In genomic region chr6:21595951-21596378, GRCh38 we compare ENCODE assay signal across 8 cellular contexts. TPM values are rescaled to one million over a fixed set of nuclear protein-coding genes. Genes with fewer than 3 reads are reported as not detected.
DNase-seq lines count a peak whose midpoint lies in the region; ATAC-seq and TF ChIP-seq lines count a peak whose summit lies in the region.

No MANE protein-coding gene starts in this region.

- H3K9ac ChIP-seq in OCI-LY3 (ENCODE audit: low read length) = peak overlapping the region; percentile 96

- peak overlapping the region; percentile 96 for H3K4me3 ChIP-seq in OCI-LY3 (ENCODE audit: low read length)

- peaks cover 22% of the 10 kb centered on the region for H3K4me1 ChIP-seq in OCI-LY3 (ENCODE audit: low read length)

- peak overlapping the region; percentile 97 for H3K4me3 Mint-ChIP-seq in osteocyte (ENCODE audit: unreplicated experiment)

- H2AFZ ChIP-seq in OCI-LY3 (ENCODE audit: low read depth, low read length) = no peak overlapping the region

- no peaks in the 10 kb centered on the region for H3K9me3 Mint-ChIP-seq in osteocyte (ENCODE audit: unreplicated experiment)

- H3K27ac ChIP-seq in OCI-LY3 (ENCODE audit: low read length) = peak overlapping the region; percentile 88
- peak overlapping the region; percentile 85 for H3K27ac ChIP-seq in epithelial cell of prostate

- peak overlapping the region; percentile 89 for H3K4me2 ChIP-seq in OCI-LY3 (ENCODE audit: low read length)

- H3K36me3 Mint-ChIP-seq in osteocyte (ENCODE audit: unreplicated experiment) = peaks cover 44% of the 10 kb centered on the region

- peaks cover 37% of the 10 kb centered on the region for H4K20me1 ChIP-seq in OCI-LY3 (ENCODE audit: insufficient read depth, low read length)

- H3K9me3 ChIP-seq in OCI-LY3 (ENCODE audit: insufficient read depth, low read length) = no peaks in the 10 kb centered on the region

- H3K27ac Mint-ChIP-seq in osteocyte (ENCODE audit: unreplicated experiment) = peak overlapping the region; percentile 98

- ATAC-seq in GM21515 (IDR thresholded peaks at IDR 0.05; ENCODE audit: unreplicated experiment) (no peak), GM19463 (IDR thresholded peaks at IDR 0.05; ENCODE audit: unreplicated experiment) (no peak)

- H3K4me1 Mint-ChIP-seq in osteocyte (ENCODE audit: unreplicated experiment) = peaks cover 23% of the 10 kb centered on the region

- peak; percentile 26 for DNase-seq in NCI-H1436 (lab: John Stamatoyannopoulos, UW)
- DNase-seq in NCI-H1436 treated with DMSO at 0.1 percent for 48 hours (lab: John Stamatoyannopoulos, UW) = no peak
- DNase-seq in epithelial cell of prostate (ENCODE audit: low read depth, low spot score) = no peak
- no peak for DNase-seq in osteocyte (ENCODE audit: extremely low spot score, unreplicated experiment)
- DNase-seq in NK-92 treated with Interleukin-12 subunit alpha and Interleukin-12 subunit beta, amount 100 ng/mL, for 24 hours (lab: John Stamatoyannopoulos, UW) = no peak

- no peaks in the 10 kb centered on the region for H3K27me3 ChIP-seq in OCI-LY3 (ENCODE audit: low read depth, low read length)

- peaks cover 69% of the 10 kb centered on the region for H3K79me2 ChIP-seq in OCI-LY3 (ENCODE audit: low read length)

- no peak for TF ChIP-seq CTCF in OCI-LY3 (IDR thresholded peaks at IDR 0.05; ENCODE audit: low read depth, low read length)
- TF ChIP-seq CTCF in osteocyte (IDR thresholded peaks at IDR 0.05) = no peak

- H3K36me3 ChIP-seq in OCI-LY3 (replicated peaks; ENCODE audit: low read depth, low read length) = peaks cover 47% of the 10 kb centered on the region

- no peaks in the 10 kb centered on the region for H3K27me3 Mint-ChIP-seq in osteocyte (ENCODE audit: unreplicated experiment)

RNA-seq across cellular contexts. Expression of gene SOX4, which starts 2.4 kb away (rescaled TPM):
- total RNA-seq in osteocyte = 110 and 118 TPM in 2 replicates
